22 cellular contexts compared by ENCODE assay signal in genomic region chr10:3931901-3932300, GRCh38.
DNase-seq lines count a peak whose midpoint lies in the region; ATAC-seq and TF ChIP-seq lines count a peak whose summit lies in the region.
"Had no signal": no experiment of that assay in that cellular context is flagged by ENCODE, and none has a peak within 500 bp of the region (broad histone marks: within the 10 kb centered on the region; RNA-seq: fewer than 3 reads in every experiment).

No MANE protein-coding gene starts in this region.

- intact Hi-C loops in activated CD4-positive, alpha-beta T cell treated with anti-CD3 and anti-CD28 coated beads for 36 hours (cut with DNase I, micrococcal nuclease): loop anchor here in 1 of 2 experiments (5.0 kb wide), 1 partner anchor 40 kb away; no protein-coding TSS in a partner anchor
- intact Hi-C loops in dendritic cell treated with granulocyte-macrophage colony-stimulating factor and Interleukin-4, amounts not matched to agents 40 ng/mL and 50 ng/mL, for 4 days (cut with micrococcal nuclease): no loop called here
- intact Hi-C loops in upper lobe of right lung (cut with DNase I): no loop called here

- H3K27ac Mint-ChIP-seq in activated CD4-positive, alpha-beta T cell treated with anti-CD3 and anti-CD28 coated beads for 36 hours: peak overlapping the region; percentile 53
- H3K27ac Mint-ChIP-seq in activated naive CD4-positive, alpha-beta T cell treated with anti-CD3 and anti-CD28 coated beads, Interleukin-2, amount 50 U/mL, for 72 hours: peak overlapping the region; percentile 62 to 87
- H3K27ac Mint-ChIP-seq in dendritic cell treated with granulocyte-macrophage colony-stimulating factor and Interleukin-4, amounts not matched to agents 40 ng/mL and 50 ng/mL, for 4 days: peak overlapping the region; percentile 79

- CTCF ChIA-PET in activated CD4-positive, alpha-beta T cell treated with anti-CD3 and anti-CD28 coated beads for 36 hours (lab: Charles Lee): interaction anchor here (0.9 to 1.3 kb wide), 3 partner anchors 18 to 26 kb away, joined by 3 to 5 read pairs (median 3); no protein-coding TSS in a partner anchor

- no peaks in the 10 kb centered on the region for H3K27me3 Mint-ChIP-seq in activated CD4-positive, alpha-beta T cell treated with anti-CD3 and anti-CD28 coated beads for 36 hours
- peaks cover 2% of the 10 kb centered on the region for H3K27me3 Mint-ChIP-seq in dendritic cell treated with granulocyte-macrophage colony-stimulating factor and Interleukin-4, amounts not matched to agents 40 ng/mL and 50 ng/mL, for 4 days
- H3K27me3 Mint-ChIP-seq: CD4-positive, alpha-beta memory T cell had no signal

- H3K27ac ChIP-seq in upper lobe of right lung: no peak overlapping the region
- H3K27ac ChIP-seq: BLaER1, GM23248 had no signal

- peaks cover 12% of the 10 kb centered on the region for H3K36me3 Mint-ChIP-seq in activated CD4-positive, alpha-beta T cell treated with anti-CD3 and anti-CD28 coated beads for 36 hours (ENCODE audit: low read depth)
- peaks cover 16 to 58% of the 10 kb centered on the region in 2 donors for H3K36me3 Mint-ChIP-seq in activated naive CD4-positive, alpha-beta T cell treated with anti-CD3 and anti-CD28 coated beads, Interleukin-2, amount 50 U/mL, for 72 hours
- H3K36me3 Mint-ChIP-seq in dendritic cell treated with granulocyte-macrophage colony-stimulating factor and Interleukin-4, amounts not matched to agents 40 ng/mL and 50 ng/mL, for 4 days (ENCODE audit: low read depth): no peaks in the 10 kb centered on the region

- no peak for ATAC-seq in activated CD4-positive, alpha-beta T cell treated with anti-CD3 and anti-CD28 coated beads for 36 hours
- no peak for ATAC-seq in activated naive CD4-positive, alpha-beta T cell treated with anti-CD3 and anti-CD28 coated beads, Interleukin-2, amount 50 U/mL, for 72 hours
- ATAC-seq in upper lobe of right lung: no peak
- ATAC-seq in GM19324 (IDR thresholded peaks at IDR 0.05; ENCODE audit: low FRiP score, unreplicated experiment): no peak
- ATAC-seq: GM12878, HepG2 had no signal

- H3K9me3 ChIP-seq in upper lobe of right lung: no peaks in the 10 kb centered on the region
- H3K9me3 ChIP-seq: HAP-1 had no signal

- H3K27me3 ChIP-seq in upper lobe of right lung: no peaks in the 10 kb centered on the region
- H3K27me3 ChIP-seq: BLaER1 had no signal

- H3K9me3 Mint-ChIP-seq in activated CD4-positive, alpha-beta T cell treated with anti-CD3 and anti-CD28 coated beads for 36 hours (ENCODE audit: low read depth): peaks cover 2% of the 10 kb centered on the region
- peaks cover 17 to 22% of the 10 kb centered on the region in 2 donors for H3K9me3 Mint-ChIP-seq in activated naive CD4-positive, alpha-beta T cell treated with anti-CD3 and anti-CD28 coated beads, Interleukin-2, amount 50 U/mL, for 72 hours
- H3K9me3 Mint-ChIP-seq in dendritic cell treated with granulocyte-macrophage colony-stimulating factor and Interleukin-4, amounts not matched to agents 40 ng/mL and 50 ng/mL, for 4 days: peaks cover 11% of the 10 kb centered on the region

- H3K4me1 ChIP-seq in upper lobe of right lung: peaks cover 3% of the 10 kb centered on the region
- H3K4me1 ChIP-seq: HAP-1 had no signal

- H3K4me3 Mint-ChIP-seq in activated CD4-positive, alpha-beta T cell treated with anti-CD3 and anti-CD28 coated beads for 36 hours: no peak overlapping the region
- no peak overlapping the region for H3K4me3 Mint-ChIP-seq in dendritic cell treated with granulocyte-macrophage colony-stimulating factor and Interleukin-4, amounts not matched to agents 40 ng/mL and 50 ng/mL, for 4 days

- no peak for TF ChIP-seq CTCF in upper lobe of right lung (IDR thresholded peaks at IDR 0.05)

- no peak overlapping the region for H3K4me3 ChIP-seq in upper lobe of right lung
- H3K4me3 ChIP-seq: BLaER1, GM12878, GM23248, HAP-1 had no signal

- POLR2A ChIA-PET in activated CD4-positive, alpha-beta T cell treated with anti-CD3 and anti-CD28 coated beads for 36 hours (lab: Charles Lee): no interaction called here

- peaks cover 49% of the 10 kb centered on the region for H3K4me1 Mint-ChIP-seq in activated CD4-positive, alpha-beta T cell treated with anti-CD3 and anti-CD28 coated beads for 36 hours
- peaks cover 48% of the 10 kb centered on the region for H3K4me1 Mint-ChIP-seq in dendritic cell treated with granulocyte-macrophage colony-stimulating factor and Interleukin-4, amounts not matched to agents 40 ng/mL and 50 ng/mL, for 4 days (ENCODE audit: low read depth)

- no peaks in the 10 kb centered on the region for H3K36me3 ChIP-seq in upper lobe of right lung
- H3K36me3 ChIP-seq: BLaER1, HAP-1 had no signal

- DNase-seq in activated CD4-positive, alpha-beta T cell treated with anti-CD3 and anti-CD28 coated beads for 36 hours: no peak
- DNase-seq in activated CD4-positive, alpha-beta T cell treated with anti-CD3 and anti-CD28 coated beads for 48 hours: no peak
- DNase-seq in activated naive CD4-positive, alpha-beta T cell treated with anti-CD3 and anti-CD28 coated beads, Interleukin-2, amount 50 U/mL, for 72 hours (ENCODE audit: low spot score in 2 of 2): no peak
- DNase-seq in activated naive CD4-positive, alpha-beta T cell treated with Interleukin-2 at 50 U/mL for 16 hours: no peak
- DNase-seq in upper lobe of right lung (peak; percentile 11), DMS153 (lab: John Stamatoyannopoulos, UW) (no peak)
- DNase-seq: CD4-positive, alpha-beta memory T cell; DMS53; EL; GM23248; KBM-7; NCI-H1105 treated with DMSO at 0.1 percent for 48 hours; NCI-H1694; NCI-H2081 treated with DMSO at 0.1 percent for 48 hours; NCI-H748 treated with DMSO at 0.1 percent for 48 hours; NK-92 treated with Interleukin-12 subunit alpha and Interleukin-12 subunit beta, amount 100 ng/mL, for 24 hours had no signal
